ENCODE assay signal across 8 cellular contexts in genomic region chr7:155598810-155599210, GRCh38. TPM values are rescaled to one million over a fixed set of nuclear protein-coding genes. Genes with fewer than 3 reads are reported as not detected.
A peak's percentile ranks its signal among the peaks of the same experiment; 100 is the strongest.
DNase-seq lines count a peak whose midpoint lies in the region; ATAC-seq and TF ChIP-seq lines count a peak whose summit lies in the region.

No MANE protein-coding gene starts in this region.

- TF ChIP-seq RAD21 in liver (IDR thresholded peaks at IDR 0.05) = peak; percentile 95 to 98

- H3K9ac ChIP-seq in liver (ENCODE audit: low read depth in 1 of 2, low read length in 2 of 2) = no peak overlapping the region

- DNase-seq in NCI-H446 (lab: John Stamatoyannopoulos, UW) (peak; percentile 37 to 80), dedifferentiated amniotic fluid mesenchymal stem cell (ENCODE audit: extremely low spot score) (peak; percentile 75)
- peak; percentile 84 for DNase-seq in activated CD4-positive, alpha-beta T cell treated with anti-CD3 and anti-CD28 coated beads, Interleukin-2, amount 50 U/mL, for 1 hour
- DNase-seq in stimulated activated CD4-positive, alpha-beta T cell treated with anti-CD3 and anti-CD28 coated beads, TNF-alpha, amount 100 ng/mL, for 1 hour (ENCODE audit: low read depth in 3 of 3, low spot score in 1 of 3) = peak; percentile 30 to 89 (median 64)

- 12% methylated on average over 12 of the region's 12 CpGs for WGBS in liver

- ATAC-seq in HG03159 (IDR thresholded peaks at IDR 0.05; ENCODE audit: unreplicated experiment) (peak; percentile 75), GM19452 (IDR thresholded peaks at IDR 0.05; ENCODE audit: unreplicated experiment) (no peak)

- H3K27ac ChIP-seq in liver (ENCODE audit: low read depth in 1 of 2, low read length in 2 of 2) = no peak overlapping the region

- H3K4me1 ChIP-seq in liver (ENCODE audit: control insufficient read depth in 4 of 4, insufficient read depth in 4 of 4, low read length in 3 of 4) = peaks cover 10 to 19% (median 17%) of the 10 kb centered on the region in 4 donors

- TF ChIP-seq CTCF in GM12875 (IDR thresholded peaks at IDR 0.05; ENCODE audit: borderline replicate concordance, insufficient read depth, low read depth, low read length) (peak; percentile 88), liver (IDR thresholded peaks at IDR 0.05; ENCODE audit: low read depth, low read length, missing input control) (peak; percentile 97)

- no peaks in the 10 kb centered on the region for H3K36me3 ChIP-seq in liver (ENCODE audit: control insufficient read depth in 4 of 4, insufficient read depth in 3 of 4, low read depth in 1 of 4, low read length in 3 of 4)

- H3K27me3 ChIP-seq in liver (ENCODE audit: control insufficient read depth in 4 of 4, insufficient read depth in 4 of 4, low read length in 3 of 4) = no peaks in the 10 kb centered on the region

- H3K4me3 ChIP-seq in GM12875 (ENCODE audit: low read depth, low read length) (no peak overlapping the region), liver (ENCODE audit: low read depth in 1 of 3, low read length in 3 of 3) (peak overlapping the region in 1 of 3 donors; percentile 0)

- H3K9me3 ChIP-seq in liver (ENCODE audit: control insufficient read depth in 4 of 4, low read length in 3 of 4) = no peaks in the 10 kb centered on the region

TF ChIP-seq in liver, 16 proteins besides CTCF, POLR2A, EP300 and RAD21:
- TF ChIP-seq NR2F2 (IDR thresholded peaks at IDR 0.05) (no peak), MAX (IDR thresholded peaks at IDR 0.05) (no peak), HNF4A (conservative IDR thresholded peaks at IDR 0.05) (peak in 1 of 2 donors; percentile 14), RXRA (IDR thresholded peaks at IDR 0.05) (peak in 1 of 2 donors; percentile 19)

RNA-seq across cellular contexts. Expression of gene RBM33, which starts 45.7 kb away (rescaled TPM):
- 10 to 100 TPM; 23.4 to 48.9 TPM for total RNA-seq in liver
- 10 to 100 TPM in 1 of 2 donors, 1 to 10 TPM in 1; 7.8 to 32.9 TPM for polyA plus RNA-seq in liver

RNA-seq across cellular contexts. Expression of gene CNPY1, which starts 52.5 kb away (rescaled TPM):
- total RNA-seq in liver = not detected
- polyA plus RNA-seq in liver = not detected
